In genomic region chr11:102306817-102307814, GRCh38 we compare ENCODE assay signal across 8 cellular contexts. TPM values are rescaled to one million over a fixed set of nuclear protein-coding genes. Genes with fewer than 3 reads are reported as not detected.
DNase-seq lines count a peak whose midpoint lies in the region; ATAC-seq and TF ChIP-seq lines count a peak whose summit lies in the region.

No MANE protein-coding gene starts in this region.

- peak overlapping the region; percentile 11 to 72 for H3K27ac Mint-ChIP-seq in effector memory CD8-positive, alpha-beta T cell

- peaks cover 0 to 15% of the 10 kb centered on the region in 2 donors for H3K9me3 Mint-ChIP-seq in effector memory CD8-positive, alpha-beta T cell

- WGBS in aorta, 2 donors: 53 to 57% methylated on average over 9 of the region's 9 CpGs

- no peaks in the 10 kb centered on the region for H3K27me3 ChIP-seq in SU-DHL-6 (ENCODE audit: low read length)
- H3K27me3 ChIP-seq in aorta (ENCODE audit: control insufficient read depth in 1 of 2, insufficient read depth in 2 of 2, low read length in 1 of 2): peaks cover 0 to 3% of the 10 kb centered on the region in 2 donors

- peak overlapping the region; percentile 55 for H3K9ac ChIP-seq in SU-DHL-6 (ENCODE audit: low read length)

- H3K4me3 Mint-ChIP-seq in effector memory CD8-positive, alpha-beta T cell: peak overlapping the region; percentile 18 to 21

- H3K36me3 Mint-ChIP-seq in effector memory CD8-positive, alpha-beta T cell (ENCODE audit: insufficient read depth): peaks cover 3% of the 10 kb centered on the region

- H3F3A ChIP-seq in SU-DHL-6 (ENCODE audit: insufficient read depth): peaks cover 21% of the 10 kb centered on the region

- peak overlapping the region; percentile 73 for H3K4me2 ChIP-seq in SU-DHL-6 (ENCODE audit: low read depth, low read length, poor library complexity, severe bottlenecking)

- intact Hi-C loops in aorta (cut with DNase I): no loop called here

- H3K79me2 ChIP-seq in SU-DHL-6 (ENCODE audit: insufficient read depth, low read length): no peaks in the 10 kb centered on the region

- H3K27me3 Mint-ChIP-seq in effector memory CD8-positive, alpha-beta T cell: no peaks in the 10 kb centered on the region

- H3K4me3 ChIP-seq in SU-DHL-6 (ENCODE audit: insufficient read depth, low read length, poor library complexity, severe bottlenecking): peak overlapping the region; percentile 35
- no peak overlapping the region for H3K4me3 ChIP-seq in aorta (ENCODE audit: low read length in 2 of 2)

- H3K9me3 ChIP-seq in SU-DHL-6 (ENCODE audit: insufficient read depth, low read length) (peaks cover 9% of the 10 kb centered on the region; the same call in 1 of the 2 replicates), aorta (ENCODE audit: control insufficient read depth, low read length) (peaks cover 2% of the 10 kb centered on the region)

- ATAC-seq in effector memory CD8-positive, alpha-beta T cell (replicated peaks): peak; percentile 86
- ATAC-seq in GM21619 (IDR thresholded peaks at IDR 0.05; ENCODE audit: unreplicated experiment) (no peak), HG02885 (IDR thresholded peaks at IDR 0.05; ENCODE audit: poor library complexity, unreplicated experiment) (no peak), aorta (ENCODE audit: low FRiP score) (no peak)

- TF ChIP-seq CTCF in SU-DHL-6 (IDR thresholded peaks at IDR 0.05; ENCODE audit: insufficient read depth, low read length, poor library complexity, severe bottlenecking): no peak

- H3K27ac ChIP-seq in SU-DHL-6 (ENCODE audit: low read depth, low read length) (peak overlapping the region; percentile 95), aorta (ENCODE audit: low read depth in 1 of 2, low read length in 2 of 2) (no peak overlapping the region)

- peak overlapping the region; percentile 87 for H2AFZ ChIP-seq in SU-DHL-6 (ENCODE audit: low read depth, low read length, severe bottlenecking)

- H3K9me2 ChIP-seq in SU-DHL-6 (replicated peaks; ENCODE audit: insufficient read depth, low read length): no peaks in the 10 kb centered on the region

- peak in 5 of 6 experiments; percentile 29 to 74 (median 71) for DNase-seq in stimulated activated naive CD4-positive, alpha-beta T cell (lab: John Stamatoyannopoulos, UW)
- DNase-seq in stimulated activated naive CD4-positive, alpha-beta T cell treated with Interleukin-2 at 50 U/mL for 16 hours (lab: John Stamatoyannopoulos, UW): no peak
- peak in 2 of 3 experiments; percentile 37 to 42 for DNase-seq in effector memory CD8-positive, alpha-beta T cell
- no peak for DNase-seq in pons (ENCODE audit: low spot score)
- DNase-seq in aorta: no peak

- H3K36me3 ChIP-seq in SU-DHL-6 (ENCODE audit: low read length): no peaks in the 10 kb centered on the region
- H3K36me3 ChIP-seq in aorta (ENCODE audit: control insufficient read depth in 1 of 2, insufficient read depth in 2 of 2, low read length in 1 of 2): no peaks in the 10 kb centered on the region

- no peaks in the 10 kb centered on the region for H3K4me1 ChIP-seq in aorta (ENCODE audit: control insufficient read depth in 1 of 2, insufficient read depth in 2 of 2, low read length in 2 of 2)

- peaks cover 33 to 39% of the 10 kb centered on the region in 2 donors for H3K4me1 Mint-ChIP-seq in effector memory CD8-positive, alpha-beta T cell (ENCODE audit: low read depth in 2 of 2)

- H4K20me1 ChIP-seq in SU-DHL-6 (ENCODE audit: low read depth, low read length): no peaks in the 10 kb centered on the region

RNA-seq across cellular contexts. Expression of gene BIRC3, which starts 10.2 kb away (rescaled TPM):
- 10 to 100 TPM; 13.7 to 19.3 TPM for total RNA-seq in aorta
- polyA plus RNA-seq in aorta: 10 to 100 TPM in 1 of 2 donors, 1 to 10 TPM in 1; 2.6 to 10.1 TPM

RNA-seq across cellular contexts. Expression of gene BIRC2, which starts 39.9 kb away (rescaled TPM):
- 10 to 100 TPM; 41.1 to 51.2 TPM for total RNA-seq in aorta
- polyA plus RNA-seq in aorta: 10 to 100 TPM; 18.4 to 22.5 TPM

Comparison
In these comparisons a context has a peak if more than half of its experiments do, and no peak if none do; other contexts are left out.
1. DNase-seq: peak in stimulated activated naive CD4-positive, alpha-beta T cell (5 of 6) and effector memory CD8-positive, alpha-beta T cell (2 of 3); none in stimulated activated naive CD4-positive, alpha-beta T cell treated with Interleukin-2 at 50 U/mL for 16 hours (single experiment), pons (single experiment) and aorta (0 of 2).